ENCODE assay signal across 16 cellular contexts in genomic region chr17:78346605-78347250, GRCh38. TPM values are rescaled to one million over a fixed set of nuclear protein-coding genes. Genes with fewer than 3 reads are reported as not detected.
DNase-seq lines count a peak whose midpoint lies in the region; ATAC-seq and TF ChIP-seq lines count a peak whose summit lies in the region.
"Had no signal": no experiment of that assay in that cellular context is flagged by ENCODE, and none has a peak within 500 bp of the region (broad histone marks: within the 10 kb centered on the region; RNA-seq: fewer than 3 reads in every experiment).

No MANE protein-coding gene starts in this region.

- no peak for TF ChIP-seq CTCF in MCF 10A (IDR thresholded peaks at IDR 0.05; ENCODE audit: unreplicated experiment)
- no peak for TF ChIP-seq CTCF in breast epithelium (IDR thresholded peaks at IDR 0.05)
- no peak for TF ChIP-seq CTCF in epithelial cell of esophagus (IDR thresholded peaks at IDR 0.05; ENCODE audit: insufficient read depth, low read depth, low read length, missing control alignments)
- no peak for TF ChIP-seq CTCF in colonic mucosa (IDR thresholded peaks at IDR 0.05)

- CTCF ChIA-PET in MCF 10A (lab: Yijun Ruan, JAX) (no interaction called here), T-cell (lab: Charles Lee) (interaction anchor here in 1 of 2 donors (0.6 kb wide), 1 partner anchor 16 kb away, joined by 3 read pairs; no protein-coding TSS in a partner anchor)

- H3K27me3 ChIP-seq in breast epithelium: no peaks in the 10 kb centered on the region
- H3K27me3 ChIP-seq in colonic mucosa: no peaks in the 10 kb centered on the region

- H3K27ac Mint-ChIP-seq in MCF 10A (ENCODE audit: low read depth, unreplicated experiment) (no peak overlapping the region), T-cell (peak overlapping the region; percentile 33 to 56)
- H3K27ac Mint-ChIP-seq: stimulated activated naive CD8-positive, alpha-beta T cell treated with anti-CD3 and anti-CD28 coated beads, Interleukin-15, Interleukin-2, amounts not matched to agents 100 ng/mL and 50 ng/mL, for 24 hours had no signal

- H3K4me1 ChIP-seq in breast epithelium: peaks cover 5 to 16% of the 10 kb centered on the region in 2 donors
- no peaks in the 10 kb centered on the region for H3K4me1 ChIP-seq in colonic mucosa

- H3K4me1 Mint-ChIP-seq in MCF 10A (ENCODE audit: insufficient read depth, unreplicated experiment) (peaks cover 33% of the 10 kb centered on the region), T-cell (peaks cover 76 to 82% (median 80%) of the 10 kb centered on the region in 3 donors)

- BruUV-seq in MCF 10A (replicated peaks; lab: Mats Ljungman, UMichigan): no TSS peak

- no peak overlapping the region for H3K4me3 Mint-ChIP-seq in MCF 10A (ENCODE audit: unreplicated experiment)
- H3K4me3 Mint-ChIP-seq in T-cell: peak overlapping the region in 1 of 3 donors; percentile 6
- H3K4me3 Mint-ChIP-seq: brain; stimulated activated naive CD8-positive, alpha-beta T cell treated with anti-CD3 and anti-CD28 coated beads, Interleukin-15, Interleukin-2, amounts not matched to agents 100 ng/mL and 50 ng/mL, for 24 hours had no signal

- H3K4me3 ChIP-seq in breast epithelium: no peak overlapping the region
- H3K4me3 ChIP-seq in epithelial cell of esophagus (ENCODE audit: low read length): no peak overlapping the region
- H3K4me3 ChIP-seq in colonic mucosa: no peak overlapping the region
- H3K4me3 ChIP-seq: skin epidermis had no signal

- H3K9me3 Mint-ChIP-seq in MCF 10A (ENCODE audit: unreplicated experiment) (no peaks in the 10 kb centered on the region), T-cell (no peaks in the 10 kb centered on the region)
- H3K9me3 Mint-ChIP-seq: stimulated activated naive CD8-positive, alpha-beta T cell treated with anti-CD3 and anti-CD28 coated beads, Interleukin-15, Interleukin-2, amounts not matched to agents 100 ng/mL and 50 ng/mL, for 24 hours had no signal

- ATAC-seq in T-cell (replicated peaks in 1 of 4) (no peak), left colon (no peak)

- TF ChIP-seq POLR2A in breast epithelium (IDR thresholded peaks at IDR 0.05): no peak

- no peak overlapping the region for H3K9ac ChIP-seq in colonic mucosa (ENCODE audit: low read depth in 2 of 2, low read length in 2 of 2)

- DNase-seq in MCF 10A (ENCODE audit: unreplicated experiment) (peak; percentile 48), breast epithelium (ENCODE audit: low spot score in 2 of 2) (no peak), T-cell (no peak), epithelial cell of esophagus (ENCODE audit: low read depth) (peak; percentile 94), occipital lobe (lab: John Stamatoyannopoulos, UW) (no peak), left colon (no peak), colonic mucosa (no peak), cortex of kidney (lab: John Stamatoyannopoulos, UW) (no peak)
- DNase-seq: activated gamma-delta T cell, MM.1S, NCI-H2081 treated with DMSO at 0.1 percent for 48 hours, NCI-H82, Right ventricle myocardium superior had no signal

- no peaks in the 10 kb centered on the region for H3K36me3 ChIP-seq in breast epithelium
- H3K36me3 ChIP-seq in colonic mucosa: no peaks in the 10 kb centered on the region

- H3K36me3 Mint-ChIP-seq in MCF 10A (ENCODE audit: insufficient read depth, unreplicated experiment) (peaks cover 7% of the 10 kb centered on the region), T-cell (no peaks in the 10 kb centered on the region)
- H3K36me3 Mint-ChIP-seq: brain had no signal

- intact Hi-C loops in MCF 10A (cut with micrococcal nuclease): no loop called here
- intact Hi-C loops in breast epithelium (cut with DNase I; ENCODE audit: low total_unique reads): no loop called here
- intact Hi-C loops in left colon (cut with DNase I, micrococcal nuclease): no loop called here
- intact Hi-C loops in colonic mucosa (cut with DNase I): no loop called here

- H3K27ac ChIP-seq in breast epithelium: no peak overlapping the region
- H3K27ac ChIP-seq in colonic mucosa: no peak overlapping the region

- H3K27me3 Mint-ChIP-seq in MCF 10A (ENCODE audit: insufficient read depth, unreplicated experiment): no peaks in the 10 kb centered on the region
- H3K27me3 Mint-ChIP-seq in T-cell: no peaks in the 10 kb centered on the region
- H3K27me3 Mint-ChIP-seq: stimulated activated naive CD8-positive, alpha-beta T cell treated with anti-CD3 and anti-CD28 coated beads, Interleukin-15, Interleukin-2, amounts not matched to agents 100 ng/mL and 50 ng/mL, for 24 hours had no signal

- POLR2A ChIA-PET in MCF 10A (lab: Yijun Ruan, JAX) (no interaction called here), T-cell (lab: Charles Lee) (no interaction called here)

- no peaks in the 10 kb centered on the region for H3K9me3 ChIP-seq in breast epithelium
- H3K9me3 ChIP-seq in colonic mucosa: no peaks in the 10 kb centered on the region

RNA-seq across cellular contexts. Expression of gene SOCS3, which starts 13.1 kb away (rescaled TPM):
- 2.5 and 4.8 TPM in 2 replicates for total RNA-seq in MCF 10A (2022)
- 100 to 1,000 TPM in 1 of 3 donors, 10 to 100 TPM in 2; 58.1 to 190 (median 76.4) TPM for total RNA-seq in breast epithelium
- total RNA-seq in T-cell: 100 to 1,000 TPM in 2 of 5 donors, 10 to 100 TPM in 3; 14.2 to 248 (median 19.9) TPM
- total RNA-seq in occipital lobe: 8.3 TPM
- total RNA-seq in left colon: 10 to 100 TPM; 11.6 to 33.1 TPM
- 10 to 100 TPM; 19.7 to 29.4 TPM for total RNA-seq in colonic mucosa

RNA-seq across cellular contexts. Expression of gene PGS1, which starts 31.7 kb away (rescaled TPM):
- 25.7 and 31.8 TPM in 2 replicates for total RNA-seq in MCF 10A (2022)
- total RNA-seq in breast epithelium: 10 to 100 TPM; 33.9 to 58.7 (median 50.2) TPM
- total RNA-seq in T-cell: 10 to 100 TPM; 60.5 to 87.2 (median 78.9) TPM
- 39.0 TPM for total RNA-seq in occipital lobe
- 10 to 100 TPM; 37.6 to 44.5 TPM for total RNA-seq in left colon
- 10 to 100 TPM; 33.3 to 40.2 TPM for total RNA-seq in colonic mucosa

Comparison
In these comparisons a context has a peak if more than half of its experiments do, and no peak if none do; other contexts are left out.
1. DNase-seq: peak in MCF 10A (single experiment) and epithelial cell of esophagus (single experiment); none in breast epithelium (0 of 2), T-cell (0 of 34), occipital lobe (single experiment), left colon (0 of 2), colonic mucosa (single experiment) and cortex of kidney (single experiment).